ENCODE assay signal across 11 cellular contexts in genomic region chr19:591099-591958, GRCh38. TPM values are rescaled to one million over a fixed set of nuclear protein-coding genes. Genes with fewer than 3 reads are reported as not detected.
DNase-seq lines count a peak whose midpoint lies in the region; ATAC-seq and TF ChIP-seq lines count a peak whose summit lies in the region.
"Had no signal": no experiment of that assay in that cellular context is flagged by ENCODE, and none has a peak within 500 bp of the region (broad histone marks: within the 10 kb centered on the region; RNA-seq: fewer than 3 reads in every experiment).

No MANE protein-coding gene starts in this region.

- POLR2A ChIA-PET in PC-3 (lab: Charles Lee; ENCODE audit: unreplicated experiment) (no interaction called here), RWPE1 (lab: Yijun Ruan, JAX; ENCODE audit: low non-redundant PET) (no interaction called here)

- H3K27ac Mint-ChIP-seq in Calu3 (ENCODE audit: unreplicated experiment) (no peak overlapping the region), neural progenitor cell (no peak overlapping the region)
- H3K27ac Mint-ChIP-seq: stimulated activated naive CD8-positive, alpha-beta T cell treated with anti-CD3 and anti-CD28 coated beads, Interleukin-15, amount 100 ng/mL, for 72 hours had no signal

- H3K4me3 ChIP-seq in PC-3 (ENCODE audit: low read length) (no peak overlapping the region), neural progenitor cell (no peak overlapping the region)
- no peak overlapping the region for H3K4me3 ChIP-seq in effector memory CD4-positive, alpha-beta T cell (ENCODE audit: insufficient read depth, low read depth, low read length, poor library complexity, severe bottlenecking)
- H3K4me3 ChIP-seq: colonic mucosa had no signal

- H3K79me2 ChIP-seq in PC-3 (ENCODE audit: low read length) (no peaks in the 10 kb centered on the region), neural progenitor cell (ENCODE audit: low read depth) (no peaks in the 10 kb centered on the region)

- DNase-seq in Calu3: peak; percentile 37
- peak; percentile 36 for DNase-seq in PC-3
- DNase-seq in neural progenitor cell (ENCODE audit: low spot score): peak; percentile 86
- DNase-seq in NCI-H1930 (lab: John Stamatoyannopoulos, UW): no peak
- DNase-seq in RWPE1 (ENCODE audit: low spot score): no peak
- no peak for DNase-seq in pons (ENCODE audit: low spot score)
- no peak for DNase-seq in effector memory CD4-positive, alpha-beta T cell
- DNase-seq: colonic mucosa had no signal

- BruUV-seq in Calu3 (replicated peaks; lab: Mats Ljungman, UMichigan) (no TSS peak), PC-3 (replicated peaks; lab: Mats Ljungman, UMichigan) (no TSS peak)

- no peak for TF ChIP-seq CTCF in Calu3 (IDR thresholded peaks at IDR 0.05; ENCODE audit: unreplicated experiment)
- no peak for TF ChIP-seq CTCF in PC-3 (conservative IDR thresholded peaks at IDR 0.05; ENCODE audit: low read depth, low read length)
- no peak for TF ChIP-seq CTCF in neural progenitor cell (IDR thresholded peaks at IDR 0.05)
- TF ChIP-seq CTCF in RWPE1 (conservative IDR thresholded peaks at IDR 0.05; ENCODE audit: low read depth): no peak

- H3K9me2 ChIP-seq in PC-3 (replicated peaks; ENCODE audit: low read length): no peaks in the 10 kb centered on the region

- CTCF ChIA-PET in Calu3 (lab: Charles Lee) (no interaction called here), PC-3 (lab: Charles Lee) (no interaction called here), RWPE1 (lab: Yijun Ruan, JAX) (interaction anchor here (0.7 kb wide), 1 partner anchor 37 kb away, joined by 3 read pairs; no protein-coding TSS in a partner anchor)

- no peaks in the 10 kb centered on the region for H3K9me3 ChIP-seq in PC-3 (ENCODE audit: low read length)
- no peaks in the 10 kb centered on the region for H3K9me3 ChIP-seq in neural progenitor cell (ENCODE audit: low read depth)
- no peaks in the 10 kb centered on the region for H3K9me3 ChIP-seq in effector memory CD4-positive, alpha-beta T cell (ENCODE audit: control insufficient read depth, low read length)
- H3K9me3 ChIP-seq: colonic mucosa had no signal

- H3K36me3 Mint-ChIP-seq in Calu3 (ENCODE audit: insufficient read depth, unreplicated experiment) (peaks cover 8% of the 10 kb centered on the region), neural progenitor cell (no peaks in the 10 kb centered on the region)

- no peak overlapping the region for H3K4me2 ChIP-seq in PC-3 (ENCODE audit: low read length)
- no peak overlapping the region for H3K4me2 ChIP-seq in neural progenitor cell

- no peak overlapping the region for H3K27ac ChIP-seq in PC-3 (ENCODE audit: low read length)
- no peak overlapping the region for H3K27ac ChIP-seq in neural progenitor cell
- no peak overlapping the region for H3K27ac ChIP-seq in RWPE1
- no peak overlapping the region for H3K27ac ChIP-seq in effector memory CD4-positive, alpha-beta T cell (ENCODE audit: insufficient read depth, low read length, poor library complexity, severe bottlenecking)
- H3K27ac ChIP-seq: colonic mucosa had no signal

- no peak for ATAC-seq in PC-3
- ATAC-seq in esophagus mucosa: peak; percentile 16

- H3K4me3 Mint-ChIP-seq in Calu3 (ENCODE audit: low read depth, unreplicated experiment): no peak overlapping the region
- peak overlapping the region; percentile 74 for H3K4me3 Mint-ChIP-seq in neural progenitor cell

- H3K4me1 Mint-ChIP-seq in Calu3 (ENCODE audit: low read depth, unreplicated experiment) (no peaks in the 10 kb centered on the region), neural progenitor cell (peaks cover 3% of the 10 kb centered on the region)

- H4K20me1 ChIP-seq in PC-3 (ENCODE audit: low read length) (no peaks in the 10 kb centered on the region), neural progenitor cell (ENCODE audit: low read depth) (peaks cover 84% of the 10 kb centered on the region)

- H3K4me1 ChIP-seq in PC-3 (ENCODE audit: insufficient read depth, low read length) (peaks cover 10% of the 10 kb centered on the region), neural progenitor cell (peaks cover 11% of the 10 kb centered on the region)
- H3K4me1 ChIP-seq in effector memory CD4-positive, alpha-beta T cell (ENCODE audit: control insufficient read depth, insufficient read depth, low read length, poor library complexity, severe bottlenecking): peaks cover 25% of the 10 kb centered on the region

- no peaks in the 10 kb centered on the region for H3K9me3 Mint-ChIP-seq in Calu3 (ENCODE audit: low read depth, unreplicated experiment)
- peaks cover 4% of the 10 kb centered on the region for H3K9me3 Mint-ChIP-seq in neural progenitor cell
- H3K9me3 Mint-ChIP-seq: stimulated activated naive CD8-positive, alpha-beta T cell treated with anti-CD3 and anti-CD28 coated beads, Interleukin-15, amount 100 ng/mL, for 72 hours had no signal

- H2AFZ ChIP-seq in PC-3 (ENCODE audit: low read length): no peak overlapping the region
- no peak overlapping the region for H2AFZ ChIP-seq in neural progenitor cell (replicated peaks)

- H3F3A ChIP-seq in PC-3 (ENCODE audit: low read length, unreplicated experiment): no peaks in the 10 kb centered on the region
- peaks cover 32% of the 10 kb centered on the region for H3F3A ChIP-seq in neural progenitor cell (ENCODE audit: low read depth)

- intact Hi-C loops in Calu3 (cut with micrococcal nuclease; ENCODE audit: unreplicated experiment): no loop called here
- intact Hi-C loops in PC-3 (cut with micrococcal nuclease): no loop called here

- peaks cover 7% of the 10 kb centered on the region; the same call in 1 of the 2 replicates for H3K27me3 ChIP-seq in PC-3 (ENCODE audit: low read length)
- H3K27me3 ChIP-seq in neural progenitor cell: peaks cover 76% of the 10 kb centered on the region
- H3K27me3 ChIP-seq in effector memory CD4-positive, alpha-beta T cell (replicated peaks; ENCODE audit: control insufficient read depth, insufficient read depth, low read length, poor library complexity, severe bottlenecking): peaks cover 14% of the 10 kb centered on the region

- H3K9ac ChIP-seq in PC-3 (ENCODE audit: low read length) (no peak overlapping the region), neural progenitor cell (no peak overlapping the region)

- H3K27me3 Mint-ChIP-seq in Calu3 (ENCODE audit: unreplicated experiment) (peaks cover 56% of the 10 kb centered on the region), neural progenitor cell (ENCODE audit: insufficient read depth, low read depth) (peaks cover 42% of the 10 kb centered on the region)

- H3K36me3 ChIP-seq in PC-3 (ENCODE audit: low read depth, low read length) (no peaks in the 10 kb centered on the region), neural progenitor cell (no peaks in the 10 kb centered on the region)
- no peaks in the 10 kb centered on the region for H3K36me3 ChIP-seq in effector memory CD4-positive, alpha-beta T cell (ENCODE audit: control insufficient read depth, insufficient read depth, low read length)
- H3K36me3 ChIP-seq: colonic mucosa had no signal

RNA-seq across cellular contexts. Expression of gene HCN2, which starts 1.6 kb away (rescaled TPM):
- 0.09 and 0.32 TPM in 2 replicates for total RNA-seq in Calu3 (2022)
- 0.04 and 0.46 TPM in 2 replicates for total RNA-seq in PC-3 (2014; rRNA removed)
- 0.48 TPM for total RNA-seq in esophagus mucosa
- 0.06 TPM in 1 of 2 replicates, not detected in the other for total RNA-seq in neural progenitor cell (ENCODE audit: low replicate concordance)

RNA-seq across cellular contexts. Expression of gene BSG, which starts 18.9 kb away (rescaled TPM):
- total RNA-seq in Calu3 (2022): 354 and 394 TPM in 2 replicates
- total RNA-seq in PC-3 (2014; rRNA removed): 458 and 514 TPM in 2 replicates
- total RNA-seq in esophagus mucosa: 320 TPM
- total RNA-seq in neural progenitor cell (ENCODE audit: low replicate concordance): 330 and 913 TPM in 2 replicates

RNA-seq across cellular contexts. Expression of gene POLRMT, which starts 42.0 kb away (rescaled TPM):
- total RNA-seq in Calu3 (2022) (51.4 and 57.5 TPM in 2 replicates), PC-3 (2014; rRNA removed) (60.5 and 80.6 TPM in 2 replicates), esophagus mucosa (24.5 TPM), neural progenitor cell (ENCODE audit: low replicate concordance) (14.1 and 68.6 TPM in 2 replicates)

RNA-seq across cellular contexts. Expression of gene GZMM, which starts 47.5 kb away (rescaled TPM):
- total RNA-seq in Calu3 (2022) (0.42 TPM in 1 of 2 replicates, not detected in the other), PC-3 (2014; rRNA removed) (0.35 TPM in 1 of 2 replicates, not detected in the other), esophagus mucosa (not detected), neural progenitor cell (ENCODE audit: low replicate concordance) (not detected in 2 replicates)

RNA-seq across cellular contexts. Expression of gene FGF22, which starts 48.4 kb away (rescaled TPM):
- total RNA-seq in Calu3 (2022) (0.24 and 0.39 TPM in 2 replicates), PC-3 (2014; rRNA removed) (0.81 and 1.3 TPM in 2 replicates), esophagus mucosa (0.12 TPM), neural progenitor cell (ENCODE audit: low replicate concordance) (0.37 TPM in 1 of 2 replicates, not detected in the other)
- total RNA-seq: activated CD8-positive, alpha-beta memory T cell treated with anti-CD3 and anti-CD28 coated beads for 36 hours; colonic mucosa had no signal

Comparison
In these comparisons a context has a peak if more than half of its experiments do, and no peak if none do; other contexts are left out.
1. DNase-seq: peak in Calu3 (single experiment), PC-3 (single experiment) and neural progenitor cell (single experiment); none in NCI-H1930 (0 of 2), RWPE1 (single experiment), pons (single experiment) and effector memory CD4-positive, alpha-beta T cell (0 of 3).